35 cellular contexts compared by ENCODE assay signal in genomic region chr5:3299441-3299840, GRCh38.
"Had no signal": no experiment of that assay in that cellular context is flagged by ENCODE, and none has a peak within 500 bp of the region (broad histone marks: within the 10 kb centered on the region; RNA-seq: fewer than 3 reads in every experiment).

No MANE protein-coding gene starts in this region.

- H3K4me3 ChIP-seq: MG63 had no signal

- DNase-seq: Karpas-422, Kasumi-1, KG1, MG63, MM.1S, MV-4-11, NCI-H1048, NCI-H1092, NCI-H1092 treated with DMSO at 0.1 percent for 48 hours, NCI-H1105, NCI-H1105 treated with DMSO at 0.1 percent for 48 hours, NCI-H1417, NCI-H1417 treated with DMSO at 0.1 percent for 48 hours, NCI-H1436, NCI-H1436 treated with DMSO at 0.1 percent for 48 hours, NCI-H146, NCI-H1694, NCI-H1694 treated with DMSO at 0.1 percent for 48 hours, NCI-H187, NCI-H187 treated with DMSO at 0.1 percent for 48 hours, NCI-H1930, NCI-H2029, NCI-H2029 treated with DMSO at 0.1 percent for 48 hours, NCI-H2081, NCI-H2081 treated with DMSO at 0.1 percent for 48 hours, NCI-H2107, NCI-H2171, NCI-H2171 treated with DMSO at 0.1 percent for 48 hours, NCI-H2227 treated with DMSO at 0.1 percent for 48 hours, NCI-H226, NCI-H345, NCI-H446, NCI-H446 treated with DMSO at 0.1 percent for 48 hours, NCI-H510A, NCI-H510A treated with DMSO at 0.1 percent for 48 hours had no signal

- H3K36me3 ChIP-seq: MG63 had no signal
